Comparison of ENCODE assay signal across 20 cellular contexts in the genomic region with DNA sequence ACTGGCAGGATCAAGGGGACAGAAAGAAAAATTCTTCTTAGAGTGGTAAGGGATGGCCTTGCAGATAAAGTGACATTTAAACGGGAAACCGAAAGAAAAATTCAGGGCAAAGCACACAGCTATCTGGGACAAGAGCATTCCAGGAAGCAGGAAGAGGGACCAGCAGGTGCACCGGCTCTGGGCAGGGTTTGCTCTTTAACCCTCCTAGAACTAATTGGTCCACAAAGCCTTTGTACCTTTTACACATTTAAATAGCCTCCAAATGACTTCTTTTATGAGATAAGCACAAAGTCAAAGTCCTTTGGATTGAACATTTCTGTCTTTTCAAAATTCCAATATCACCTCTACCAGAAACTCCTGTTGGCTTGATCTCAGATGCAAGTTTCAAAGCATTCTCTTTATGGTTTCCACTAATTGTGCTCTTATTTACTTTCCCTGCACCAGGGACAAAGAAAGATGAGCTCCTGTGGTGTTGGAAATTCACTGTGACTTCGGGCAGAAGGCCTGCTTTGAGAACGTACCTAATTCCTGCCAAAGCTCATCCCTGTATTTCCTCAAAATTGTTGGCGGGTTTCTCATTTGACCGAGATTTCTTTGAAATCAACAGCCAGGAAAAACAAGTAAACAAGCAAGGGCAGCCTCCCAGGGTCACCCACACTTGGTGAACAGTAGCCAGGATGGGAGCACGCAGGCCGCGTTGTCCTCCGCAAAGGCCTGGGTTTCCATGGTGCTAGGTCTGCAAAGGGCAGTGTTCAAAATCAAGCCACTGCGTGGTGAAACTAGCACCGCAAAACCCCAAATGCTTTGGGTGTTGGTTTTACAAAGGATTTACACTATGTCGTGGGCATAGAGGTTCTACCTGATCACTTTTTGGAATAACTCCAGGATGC.
DNase-seq lines count a peak whose midpoint lies in the region; ATAC-seq and TF ChIP-seq lines count a peak whose summit lies in the region.
"Had no signal": no experiment of that assay in that cellular context is flagged by ENCODE, and none has a peak within 500 bp of the region (broad histone marks: within the 10 kb centered on the region; RNA-seq: fewer than 3 reads in every experiment).

No MANE protein-coding gene starts in this region.

- H3K4me2 ChIP-seq in GM23338 = peak overlapping the region; percentile 18; the same call in 1 of the 2 replicates

- H3K4me1 ChIP-seq in GM23338 (ENCODE audit: insufficient read depth) = peaks cover 8% of the 10 kb centered on the region
- peaks cover 30 to 45% of the 10 kb centered on the region in 2 donors for H3K4me1 ChIP-seq in mucosa of rectum (ENCODE audit: control insufficient read depth in 2 of 2, insufficient read depth in 2 of 2, low read length in 2 of 2)
- H3K4me1 ChIP-seq: lower lobe of right lung, SJSA1 had no signal

- H3K79me2 ChIP-seq in GM23338 (replicated peaks; ENCODE audit: insufficient read depth) = no peaks in the 10 kb centered on the region

- H3K27ac ChIP-seq in GM23338 (ENCODE audit: low read depth) (no peak overlapping the region), mucosa of rectum (ENCODE audit: low read depth in 2 of 2, low read length in 2 of 2) (peak overlapping the region; percentile 65 to 74)
- H3K27ac ChIP-seq: GM23248, lower lobe of right lung, SJSA1, WERI-Rb-1 had no signal

- TF ChIP-seq CTCF in GM23338 (conservative IDR thresholded peaks at IDR 0.05; ENCODE audit: low read depth in 2 of 2) (no peak), WTC11 (IDR thresholded peaks at IDR 0.05) (no peak)

- DNase-seq in GM23338 (ENCODE audit: low spot score) (no peak), NCI-H1930 (lab: John Stamatoyannopoulos, UW) (peak; percentile 55 to 79), WTC11 (ENCODE audit: low spot score) (no peak), SIG-M5 (lab: John Stamatoyannopoulos, UW) (no peak)
- no peak for DNase-seq in activated CD4-positive, alpha-beta T cell treated with anti-CD3 and anti-CD28 coated beads, Interleukin-2, amount 50 U/mL, for 4 hours
- no peak for DNase-seq in effector memory CD8-positive, alpha-beta T cell
- DNase-seq: activated CD4-positive, alpha-beta memory T cell treated with anti-CD3 and anti-CD28 coated beads for 36 hours; activated naive CD4-positive, alpha-beta T cell; CD4-positive, alpha-beta T cell; effector CD4-positive, alpha-beta T cell; GM23248; lower lobe of right lung; NCI-H1694; PC-3; right cardiac atrium; T-helper 2 cell; WERI-Rb-1 had no signal

- no peaks in the 10 kb centered on the region; the same call in 1 of the 2 replicates for H3F3A ChIP-seq in GM23338 (replicated peaks; ENCODE audit: low read depth)

- H3K36me3 Mint-ChIP-seq in GM23338 (ENCODE audit: low read depth) (no peaks in the 10 kb centered on the region), WTC11 (no peaks in the 10 kb centered on the region)
- no peaks in the 10 kb centered on the region for H3K36me3 Mint-ChIP-seq in effector memory CD8-positive, alpha-beta T cell (ENCODE audit: insufficient read depth)
- H3K36me3 Mint-ChIP-seq: activated CD4-positive, alpha-beta memory T cell treated with anti-CD3 and anti-CD28 coated beads for 36 hours had no signal

- H3K27me3 Mint-ChIP-seq in GM23338 (ENCODE audit: insufficient read depth, low read depth, poor library complexity) (peaks cover 4% of the 10 kb centered on the region), WTC11 (ENCODE audit: low read depth) (no peaks in the 10 kb centered on the region; the same call in 1 of the 2 replicates)
- H3K27me3 Mint-ChIP-seq in effector memory CD8-positive, alpha-beta T cell = peaks cover 0 to 19% of the 10 kb centered on the region in 2 donors
- H3K27me3 Mint-ChIP-seq: central memory CD8-positive, alpha-beta T cell had no signal

- no peak overlapping the region for H3K9ac ChIP-seq in mucosa of rectum (ENCODE audit: low read depth in 1 of 2, low read length in 2 of 2)
- H3K9ac ChIP-seq: GM23248 had no signal

- H3K9me3 Mint-ChIP-seq in GM23338 (no peaks in the 10 kb centered on the region), WTC11 (no peaks in the 10 kb centered on the region)
- H3K9me3 Mint-ChIP-seq in effector memory CD8-positive, alpha-beta T cell = peaks cover 0 to 5% of the 10 kb centered on the region in 2 donors
- H3K9me3 Mint-ChIP-seq: activated CD4-positive, alpha-beta memory T cell treated with anti-CD3 and anti-CD28 coated beads for 36 hours; CD4-positive, alpha-beta T cell had no signal

- H3K27me3 ChIP-seq in GM23338 (ENCODE audit: insufficient read depth) (no peaks in the 10 kb centered on the region), mucosa of rectum (ENCODE audit: control insufficient read depth in 2 of 2, insufficient read depth in 2 of 2, low read length in 2 of 2) (no peaks in the 10 kb centered on the region)

- H4K20me1 ChIP-seq in GM23338 (replicated peaks; ENCODE audit: insufficient read depth) = no peaks in the 10 kb centered on the region

- no peaks in the 10 kb centered on the region for H3K9me2 ChIP-seq in GM23338 (ENCODE audit: insufficient read depth)

- H2AFZ ChIP-seq in GM23338 = peak overlapping the region; percentile 80
- H2AFZ ChIP-seq: GM23248 had no signal

- no peaks in the 10 kb centered on the region for H3K9me3 ChIP-seq in mucosa of rectum (ENCODE audit: control insufficient read depth in 2 of 2, low read length in 2 of 2)
- H3K9me3 ChIP-seq: lower lobe of right lung, SJSA1 had no signal

- CTCF ChIA-PET in WTC11 (lab: Charles Lee) = interaction anchor here (0.9 kb wide), 1 partner anchor 726 kb away, joined by 4 read pairs; no protein-coding TSS in a partner anchor

- H3K4me3 ChIP-seq in GM23338 = no peak overlapping the region
- H3K4me3 ChIP-seq in mucosa of rectum (ENCODE audit: low read length in 2 of 2) = peak overlapping the region; percentile 31 to 32
- H3K4me3 ChIP-seq: GM23248, lower lobe of right lung, SJSA1 had no signal

- ATAC-seq in GM23338 (peak; percentile 60), WTC11 (peak; percentile 80)
- ATAC-seq in effector memory CD8-positive, alpha-beta T cell (replicated peaks) = no peak
- ATAC-seq: lower lobe of right lung, PC-3, right cardiac atrium had no signal

- H3K36me3 ChIP-seq in GM23338 (ENCODE audit: insufficient read depth) (no peaks in the 10 kb centered on the region), mucosa of rectum (ENCODE audit: control insufficient read depth in 2 of 2, insufficient read depth in 2 of 2, low read length in 2 of 2) (no peaks in the 10 kb centered on the region)
- H3K36me3 ChIP-seq: lower lobe of right lung, SJSA1, WERI-Rb-1 had no signal

- peak overlapping the region; percentile 49; the same call in 1 of the 2 replicates for H3K27ac Mint-ChIP-seq in GM23338
- H3K27ac Mint-ChIP-seq in WTC11 = peak overlapping the region; percentile 73
- H3K27ac Mint-ChIP-seq in effector memory CD8-positive, alpha-beta T cell = no peak overlapping the region
- H3K27ac Mint-ChIP-seq: activated CD4-positive, alpha-beta memory T cell treated with anti-CD3 and anti-CD28 coated beads for 36 hours; CD4-positive, alpha-beta T cell had no signal

- POLR2A ChIA-PET in WTC11 (lab: Charles Lee) = no interaction called here

- H3K4me3 Mint-ChIP-seq in GM23338 = no peak overlapping the region; the same call in 2 of the 3 replicates
- H3K4me3 Mint-ChIP-seq in WTC11 = no peak overlapping the region
- no peak overlapping the region for H3K4me3 Mint-ChIP-seq in effector memory CD8-positive, alpha-beta T cell
- H3K4me3 Mint-ChIP-seq: activated CD4-positive, alpha-beta memory T cell treated with anti-CD3 and anti-CD28 coated beads for 36 hours; CD4-positive, alpha-beta T cell; central memory CD8-positive, alpha-beta T cell had no signal

- H3K4me1 Mint-ChIP-seq in GM23338 (peaks cover 50% of the 10 kb centered on the region), WTC11 (peaks cover 60% of the 10 kb centered on the region)
- H3K4me1 Mint-ChIP-seq in effector memory CD8-positive, alpha-beta T cell (ENCODE audit: low read depth in 2 of 2) = no peaks in the 10 kb centered on the region
- H3K4me1 Mint-ChIP-seq: central memory CD8-positive, alpha-beta T cell had no signal

TF ChIP-seq in GM23338, 12 proteins besides CTCF, POLR2A, EP300 and RAD21 (continues in another document):
- TF ChIP-seq NANOG (IDR thresholded peaks at IDR 0.05; ENCODE audit: borderline replicate concordance) = no peak
- no peak for TF ChIP-seq ZNF114 (CRISPR knock-in tag; IDR thresholded peaks at IDR 0.05)
- no peak for TF ChIP-seq STAT1 (IDR thresholded peaks at IDR 0.05; ENCODE audit: unreplicated experiment)
- no peak for TF ChIP-seq POLR2AphosphoS5 (IDR thresholded peaks at IDR 0.05; ENCODE audit: low read depth)
- TF ChIP-seq EZH2phosphoT487 (IDR thresholded peaks at IDR 0.05; ENCODE audit: unreplicated experiment) = no peak
- no peak for TF ChIP-seq JUNB (IDR thresholded peaks at IDR 0.05; ENCODE audit: unreplicated experiment)

TF ChIP-seq in WTC11, 78 proteins besides CTCF, POLR2A, EP300 and RAD21 (continues in another document):
- TF ChIP-seq ZNF416 (CRISPR knock-in tag; IDR thresholded peaks at IDR 0.05) (no peak), SP1 (CRISPR knock-in tag; conservative IDR thresholded peaks at IDR 0.05) (no peak)
- TF ChIP-seq, protein P1, sequence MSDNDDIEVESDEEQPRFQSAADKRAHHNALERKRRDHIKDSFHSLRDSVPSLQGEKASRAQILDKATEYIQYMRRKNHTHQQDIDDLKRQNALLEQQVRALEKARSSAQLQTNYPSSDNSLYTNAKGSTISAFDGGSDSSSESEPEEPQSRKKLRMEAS (CRISPR knock-in tag; IDR thresholded peaks at IDR 0.05) = no peak
- TF ChIP-seq, protein P2, sequence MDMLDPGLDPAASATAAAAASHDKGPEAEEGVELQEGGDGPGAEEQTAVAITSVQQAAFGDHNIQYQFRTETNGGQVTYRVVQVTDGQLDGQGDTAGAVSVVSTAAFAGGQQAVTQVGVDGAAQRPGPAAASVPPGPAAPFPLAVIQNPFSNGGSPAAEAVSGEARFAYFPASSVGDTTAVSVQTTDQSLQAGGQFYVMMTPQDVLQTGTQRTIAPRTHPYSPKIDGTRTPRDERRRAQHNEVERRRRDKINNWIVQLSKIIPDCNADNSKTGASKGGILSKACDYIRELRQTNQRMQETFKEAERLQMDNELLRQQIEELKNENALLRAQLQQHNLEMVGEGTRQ (CRISPR knock-in tag; IDR thresholded peaks at IDR 0.05) = no peak

Comparison
In these comparisons a context has a peak if more than half of its experiments do, and no peak if none do; other contexts are left out.
1. DNase-seq: peak in NCI-H1930 (2 of 2); none in GM23338 (single experiment), WTC11 (single experiment), activated CD4-positive, alpha-beta T cell treated with anti-CD3 and anti-CD28 coated beads, Interleukin-2, amount 50 U/mL, for 4 hours (0 of 2), SIG-M5 (single experiment) and effector memory CD8-positive, alpha-beta T cell (0 of 3).
2. H3K27ac Mint-ChIP-seq: peak in GM23338 (single experiment) and WTC11 (single experiment); none in effector memory CD8-positive, alpha-beta T cell (0 of 2).